ENCODE assay signal across 10 cellular contexts in the genomic region with DNA sequence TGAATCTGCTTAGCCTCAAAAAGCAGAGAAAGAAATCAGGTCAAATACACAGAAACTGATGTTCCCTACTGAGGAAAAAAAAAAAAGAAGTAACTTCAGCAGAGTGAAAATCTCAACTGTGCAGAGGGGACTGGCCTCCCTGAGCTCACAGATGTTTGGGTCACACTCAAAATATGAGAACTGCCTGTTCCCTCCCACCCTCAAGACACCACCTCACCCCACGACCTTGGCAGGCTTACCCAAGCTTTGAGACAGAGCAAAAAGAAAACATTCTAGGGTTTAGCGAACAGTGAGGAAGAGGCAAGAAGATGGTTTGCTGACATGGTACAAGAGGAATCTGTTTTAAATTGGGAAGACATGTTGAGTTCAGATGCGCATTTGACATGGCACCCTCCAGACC. TPM values are rescaled to one million over a fixed set of nuclear protein-coding genes. Genes with fewer than 3 reads are reported as not detected.
DNase-seq lines count a peak whose midpoint lies in the region; ATAC-seq and TF ChIP-seq lines count a peak whose summit lies in the region.
"Had no signal": no experiment of that assay in that cellular context is flagged by ENCODE, and none has a peak within 500 bp of the region (broad histone marks: within the 10 kb centered on the region; RNA-seq: fewer than 3 reads in every experiment).

No MANE protein-coding gene starts in this region.

- H3K27ac ChIP-seq in body of pancreas (peak overlapping the region in 1 of 4 donors; percentile 48), vagina (peak overlapping the region; percentile 92)
- H3K27ac ChIP-seq: cardiac muscle cell had no signal

- H3K4me1 ChIP-seq in body of pancreas (peaks cover 3% of the 10 kb centered on the region), vagina (peaks cover 62% of the 10 kb centered on the region)

- peaks cover 45% of the 10 kb centered on the region for H3K36me3 Mint-ChIP-seq in osteocyte (ENCODE audit: unreplicated experiment)
- H3K36me3 Mint-ChIP-seq: stimulated activated naive B cell treated with anti-CD40 and anti-IgM and Interleukin-4, amounts not matched to agents 10 μg/mL and 1 μg/mL and 100 μg/mL, for 72 hours had no signal

- H3K9me3 Mint-ChIP-seq in osteocyte (ENCODE audit: unreplicated experiment) = no peaks in the 10 kb centered on the region
- H3K9me3 Mint-ChIP-seq: stimulated activated naive B cell treated with anti-CD40 and anti-IgM and Interleukin-4, amounts not matched to agents 10 μg/mL and 1 μg/mL and 100 μg/mL, for 72 hours had no signal

- no peak overlapping the region for H3K4me3 Mint-ChIP-seq in osteocyte (ENCODE audit: unreplicated experiment)
- H3K4me3 Mint-ChIP-seq: stimulated activated naive B cell treated with anti-CD40 and anti-IgM and Interleukin-4, amounts not matched to agents 10 μg/mL and 1 μg/mL and 100 μg/mL, for 72 hours had no signal

- peak; percentile 23 to 52 (median 36) for DNase-seq in body of pancreas
- peak; percentile 95 to 96 for DNase-seq in foreskin fibroblast
- DNase-seq in osteocyte (ENCODE audit: extremely low spot score, unreplicated experiment) = no peak
- DNase-seq in vagina (ENCODE audit: extremely low spot score in 2 of 2) = no peak
- no peak for DNase-seq in NCI-H345 (lab: John Stamatoyannopoulos, UW)
- no peak for DNase-seq in Ammon's horn (ENCODE audit: low spot score)
- DNase-seq: stimulated activated CD4-positive, alpha-beta T cell treated with anti-CD3 and anti-CD28 coated beads, Interleukin-2, amount 100 ng/mL, for 24 hours; stimulated activated naive B cell treated with anti-CD40 and anti-IgM and Interleukin-4, amounts not matched to agents 10 μg/mL and 1 μg/mL and 100 μg/mL, for 72 hours had no signal

- peaks cover 31% of the 10 kb centered on the region for H3K4me1 Mint-ChIP-seq in osteocyte (ENCODE audit: unreplicated experiment)
- H3K4me1 Mint-ChIP-seq: stimulated activated naive B cell treated with anti-CD40 and anti-IgM and Interleukin-4, amounts not matched to agents 10 μg/mL and 1 μg/mL and 100 μg/mL, for 72 hours had no signal

- 75 to 76% methylated on average over 3 of the region's 3 CpGs for WGBS in body of pancreas, 2 donors

- H3K27ac Mint-ChIP-seq in osteocyte (ENCODE audit: unreplicated experiment) = peak overlapping the region; percentile 78
- H3K27ac Mint-ChIP-seq: stimulated activated naive B cell treated with anti-CD40 and anti-IgM and Interleukin-4, amounts not matched to agents 10 μg/mL and 1 μg/mL and 100 μg/mL, for 72 hours had no signal

- H3K9me3 ChIP-seq in body of pancreas (no peaks in the 10 kb centered on the region), vagina (no peaks in the 10 kb centered on the region)

- H3K27me3 ChIP-seq in body of pancreas = no peaks in the 10 kb centered on the region
- no peaks in the 10 kb centered on the region for H3K27me3 ChIP-seq in vagina
- H3K27me3 ChIP-seq: cardiac muscle cell had no signal

- ATAC-seq in body of pancreas (peak; percentile 28), GM21515 (IDR thresholded peaks at IDR 0.05; ENCODE audit: unreplicated experiment) (no peak)
- ATAC-seq: stimulated activated naive B cell treated with anti-CD40 and anti-IgM and Interleukin-4, amounts not matched to agents 10 μg/mL and 1 μg/mL and 100 μg/mL, for 72 hours had no signal

- H3K27me3 Mint-ChIP-seq in osteocyte (ENCODE audit: unreplicated experiment) = no peaks in the 10 kb centered on the region

- intact Hi-C loops in body of pancreas (cut with DNase I) = no loop called here
- intact Hi-C loops in vagina (cut with DNase I) = no loop called here

- H3K4me3 ChIP-seq in body of pancreas (no peak overlapping the region), foreskin fibroblast (ENCODE audit: low read depth in 1 of 2, low read length in 2 of 2) (no peak overlapping the region), vagina (no peak overlapping the region)
- H3K4me3 ChIP-seq: cardiac muscle cell had no signal

- no peak for TF ChIP-seq POLR2A in body of pancreas (IDR thresholded peaks at IDR 0.05)
- no peak for TF ChIP-seq POLR2A in vagina (IDR thresholded peaks at IDR 0.05)

- TF ChIP-seq CTCF in body of pancreas (IDR thresholded peaks at IDR 0.05) (no peak), foreskin fibroblast (IDR thresholded peaks at IDR 0.05; ENCODE audit: low read depth, low read length) (no peak), osteocyte (IDR thresholded peaks at IDR 0.05) (no peak), vagina (IDR thresholded peaks at IDR 0.05) (no peak)

- H3K36me3 ChIP-seq in body of pancreas (replicated peaks in 1 of 2; ENCODE audit: insufficient read depth in 1 of 2, low read depth in 2 of 2) (no peaks in the 10 kb centered on the region), vagina (peaks cover 0 to 12% of the 10 kb centered on the region in 2 donors)
- H3K36me3 ChIP-seq: cardiac muscle cell had no signal

RNA-seq across cellular contexts. Expression of a gene that starts 48.8 kb away (rescaled TPM):
- 10 to 100 TPM; 28.5 to 58.0 TPM for total RNA-seq in body of pancreas
- total RNA-seq in osteocyte = 142 and 149 TPM in 2 replicates
- total RNA-seq in vagina = 154 TPM

Comparison
In these comparisons a context has a peak if more than half of its experiments do, and no peak if none do; other contexts are left out.
1. DNase-seq: peak in body of pancreas (4 of 4) and foreskin fibroblast (2 of 2); none in osteocyte (single experiment), vagina (0 of 2), NCI-H345 (single experiment) and Ammon's horn (single experiment).